8 cellular contexts compared by ENCODE assay signal in genomic region chr12:3872800-3873636, GRCh38. TPM values are rescaled to one million over a fixed set of nuclear protein-coding genes. Genes with fewer than 3 reads are reported as not detected.
DNase-seq lines count a peak whose midpoint lies in the region; ATAC-seq and TF ChIP-seq lines count a peak whose summit lies in the region.

A gene with protein sequence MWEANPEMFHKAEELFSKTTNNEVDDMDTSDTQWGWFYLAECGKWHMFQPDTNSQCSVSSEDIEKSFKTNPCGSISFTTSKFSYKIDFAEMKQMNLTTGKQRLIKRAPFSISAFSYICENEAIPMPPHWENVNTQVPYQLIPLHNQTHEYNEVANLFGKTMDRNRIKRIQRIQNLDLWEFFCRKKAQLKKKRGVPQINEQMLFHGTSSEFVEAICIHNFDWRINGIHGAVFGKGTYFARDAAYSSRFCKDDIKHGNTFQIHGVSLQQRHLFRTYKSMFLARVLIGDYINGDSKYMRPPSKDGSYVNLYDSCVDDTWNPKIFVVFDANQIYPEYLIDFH (minus strand): TSS chr12:3873399. CDS start chr12:3873229, 170 bp downstream.

- H3K27me3 Mint-ChIP-seq in activated T-cell treated with anti-CD3 and anti-CD28 coated beads, Interleukin-2, amount 50 U/mL, for 4 hours (ENCODE audit: low read depth) = no peaks in the 10 kb centered on the region

- DNase-seq in DMS153 treated with DMSO at 0.1 percent for 48 hours (lab: John Stamatoyannopoulos, UW; ENCODE audit: unreplicated experiment) (peak; percentile 93), KBM-7 (peak; percentile 97), Panc1 (ENCODE audit: low read depth, low spot score) (no peak)
- peak; percentile 97 for DNase-seq in activated T-cell treated with anti-CD3 and anti-CD28 coated beads, Interleukin-2, amount 50 U/mL, for 4 hours
- peak; percentile 95 to 96 for DNase-seq in stimulated activated CD8-positive, alpha-beta memory T cell treated with anti-CD3 and anti-CD28 coated beads, Interleukin-7, amount 100 ng/mL, for 4 hours (ENCODE audit: low read depth in 2 of 2)

- no peaks in the 10 kb centered on the region for H3K36me3 Mint-ChIP-seq in activated T-cell treated with anti-CD3 and anti-CD28 coated beads, Interleukin-2, amount 50 U/mL, for 4 hours (ENCODE audit: insufficient read depth)

- H3K27ac ChIP-seq in Panc1 (ENCODE audit: low read length) = peak within 1 kb of the TSS; percentile 91
- peak within 1 kb of the TSS; percentile 91 to 99 for H3K27ac ChIP-seq in esophagus (ENCODE audit: low read depth in 2 of 2, low read length in 1 of 2)
- peak within 1 kb of the TSS; percentile 95 for H3K27ac ChIP-seq in muscle layer of duodenum (ENCODE audit: low read length)

- intact Hi-C loops in Panc1 (cut with micrococcal nuclease; ENCODE audit: unreplicated experiment) = no loop called here

- peak; percentile 91 for ATAC-seq in GM21717 (IDR thresholded peaks at IDR 0.05; ENCODE audit: unreplicated experiment)
- peak; percentile 99 for ATAC-seq in Panc1
- peak; percentile 95 to 96 for ATAC-seq in activated T-cell treated with anti-CD3 and anti-CD28 coated beads, Interleukin-2, amount 50 U/mL, for 4 hours

- H3K4me1 ChIP-seq in Panc1 (ENCODE audit: control insufficient read depth, insufficient read depth, low read length) (no peaks in the 10 kb centered on the region; the same call in none of the 2 replicates), esophagus (ENCODE audit: control insufficient read depth in 2 of 2, insufficient read depth in 2 of 2, low read length in 1 of 2) (peaks cover 0 to 2% of the 10 kb centered on the region in 2 donors), muscle layer of duodenum (ENCODE audit: control insufficient read depth in 1 of 2, insufficient read depth in 2 of 2, low read length in 2 of 2) (peaks cover 15 to 24% of the 10 kb centered on the region in 2 donors)

- peak within 1 kb of the TSS; percentile 97 for H3K4me3 Mint-ChIP-seq in activated T-cell treated with anti-CD3 and anti-CD28 coated beads, Interleukin-2, amount 50 U/mL, for 4 hours

- in situ Hi-C loops in KBM-7 (cut with MboI; ENCODE audit: low pct_unique_long_range_greater_than_20kb, low sequenced_read_pairs) (no loop called here), Panc1 (cut with HindIII; ENCODE audit: low pct_unique_long_range_greater_than_20kb, low sequenced_read_pairs) (no loop called here)

- POLR2A ChIA-PET in Panc1 (lab: Charles Lee) = no interaction called here

- no peak for TF ChIP-seq CTCF in Panc1 (IDR thresholded peaks at IDR 0.05)

- H3K9me3 ChIP-seq in Panc1 (ENCODE audit: control insufficient read depth, insufficient read depth, low read depth, low read length) (no peaks in the 10 kb centered on the region), esophagus (ENCODE audit: control insufficient read depth in 2 of 2, insufficient read depth in 1 of 2, low read depth in 1 of 2, low read length in 1 of 2) (no peaks in the 10 kb centered on the region), muscle layer of duodenum (ENCODE audit: control insufficient read depth in 1 of 2, low read length in 2 of 2) (no peaks in the 10 kb centered on the region)

- H3K4me1 Mint-ChIP-seq in activated T-cell treated with anti-CD3 and anti-CD28 coated beads, Interleukin-2, amount 50 U/mL, for 4 hours (ENCODE audit: low read depth) = peaks cover 49% of the 10 kb centered on the region

- H3K9me3 Mint-ChIP-seq in activated T-cell treated with anti-CD3 and anti-CD28 coated beads, Interleukin-2, amount 50 U/mL, for 4 hours = no peaks in the 10 kb centered on the region

- H3K36me3 ChIP-seq in Panc1 (ENCODE audit: control insufficient read depth, insufficient read depth, low read length) (no peaks in the 10 kb centered on the region), esophagus (ENCODE audit: control insufficient read depth in 2 of 2, insufficient read depth in 2 of 2, low read length in 1 of 2) (no peaks in the 10 kb centered on the region), muscle layer of duodenum (ENCODE audit: control insufficient read depth in 1 of 2, insufficient read depth in 2 of 2, low read length in 2 of 2) (no peaks in the 10 kb centered on the region)

- no TSS peak for BruUV-seq in Panc1 (replicated peaks; lab: Mats Ljungman, UMichigan)

- 0% methylated on average over 55 of the region's 55 CpGs for WGBS in esophagus, 2 donors

- CTCF ChIA-PET in Panc1 (lab: Charles Lee) = no interaction called here

- peak within 1 kb of the TSS; percentile 75 to 82 for H3K4me3 ChIP-seq in Panc1 (ENCODE audit: low read depth in 2 of 2, low read length in 2 of 2)
- peak within 1 kb of the TSS; percentile 52 to 86 for H3K4me3 ChIP-seq in esophagus (ENCODE audit: low read depth in 1 of 2, low read length in 2 of 2)
- peak within 1 kb of the TSS; percentile 84 to 91 for H3K4me3 ChIP-seq in muscle layer of duodenum (ENCODE audit: low read depth in 1 of 2, low read length in 2 of 2)

- H3K27me3 ChIP-seq in Panc1 (ENCODE audit: control insufficient read depth, insufficient read depth, low read length) = no peaks in the 10 kb centered on the region
- no peaks in the 10 kb centered on the region for H3K27me3 ChIP-seq in esophagus (ENCODE audit: control insufficient read depth in 1 of 2, insufficient read depth in 2 of 2, low read length in 2 of 2)
- H3K27me3 ChIP-seq in muscle layer of duodenum (ENCODE audit: low read depth, low read length) = no peaks in the 10 kb centered on the region

RNA-seq across cellular contexts. Expression of the gene that starts here (rescaled TPM):
- total RNA-seq in Panc1 (2021; ENCODE audit: unreplicated experiment) = 7.3 TPM
- 1.9 TPM for polyA plus RNA-seq in Panc1 (2012; ENCODE audit: insufficient read length)
- 10 to 100 TPM in 1 of 3 donors, 1 to 10 TPM in 2; 8.3 to 12.5 (median 9.0) TPM for total RNA-seq in activated T-cell treated with anti-CD3 and anti-CD28 coated beads, Interleukin-2, amount 50 U/mL, for 4 hours
- polyA plus RNA-seq in esophagus = 1 to 10 TPM; 1.6 to 2.1 TPM
